ENCODE assay signal across 1 cellular context in the genomic region with DNA sequence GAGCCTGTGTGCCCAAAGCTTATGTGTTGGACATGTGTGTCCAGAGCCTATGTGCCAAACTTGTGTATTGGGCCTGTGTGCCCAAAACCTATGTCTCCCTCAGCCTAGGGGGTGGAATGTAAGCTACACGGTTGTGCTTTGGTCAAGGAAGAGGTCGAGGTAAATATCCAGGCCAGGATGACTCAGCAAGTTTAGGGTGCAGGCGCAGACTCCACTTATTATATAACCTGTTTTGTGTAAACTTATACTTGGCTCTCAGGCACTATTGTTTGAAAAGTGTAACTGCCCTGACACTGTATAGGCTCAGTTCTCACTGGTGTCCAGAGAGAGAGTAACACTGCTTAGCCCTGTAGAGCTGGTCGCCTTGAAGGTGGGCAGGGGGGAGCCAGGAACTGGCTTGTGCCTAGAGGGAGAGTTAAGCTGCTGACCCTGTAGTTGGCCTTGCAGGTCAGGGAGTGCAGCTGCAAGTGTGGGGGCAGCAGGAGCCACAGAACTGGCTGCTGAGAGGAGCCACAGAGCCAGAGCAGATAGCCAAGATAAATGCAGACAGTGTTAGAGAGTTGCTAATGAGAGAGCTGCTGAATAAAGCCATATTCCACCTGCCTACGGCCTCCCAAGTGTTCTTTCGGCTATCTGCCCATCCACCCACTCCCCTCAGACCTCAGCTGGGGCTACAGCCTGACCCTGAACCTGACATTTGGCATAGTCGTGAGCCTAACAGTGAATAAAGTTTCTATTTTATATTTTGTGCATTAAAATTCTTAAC.
TF ChIP-seq lines count a peak whose summit lies in the region.

No MANE protein-coding gene starts in this region.

TF ChIP-seq in SK-N-SH, 30 proteins besides CTCF, POLR2A, EP300 and RAD21:
- TF ChIP-seq, protein P1, sequence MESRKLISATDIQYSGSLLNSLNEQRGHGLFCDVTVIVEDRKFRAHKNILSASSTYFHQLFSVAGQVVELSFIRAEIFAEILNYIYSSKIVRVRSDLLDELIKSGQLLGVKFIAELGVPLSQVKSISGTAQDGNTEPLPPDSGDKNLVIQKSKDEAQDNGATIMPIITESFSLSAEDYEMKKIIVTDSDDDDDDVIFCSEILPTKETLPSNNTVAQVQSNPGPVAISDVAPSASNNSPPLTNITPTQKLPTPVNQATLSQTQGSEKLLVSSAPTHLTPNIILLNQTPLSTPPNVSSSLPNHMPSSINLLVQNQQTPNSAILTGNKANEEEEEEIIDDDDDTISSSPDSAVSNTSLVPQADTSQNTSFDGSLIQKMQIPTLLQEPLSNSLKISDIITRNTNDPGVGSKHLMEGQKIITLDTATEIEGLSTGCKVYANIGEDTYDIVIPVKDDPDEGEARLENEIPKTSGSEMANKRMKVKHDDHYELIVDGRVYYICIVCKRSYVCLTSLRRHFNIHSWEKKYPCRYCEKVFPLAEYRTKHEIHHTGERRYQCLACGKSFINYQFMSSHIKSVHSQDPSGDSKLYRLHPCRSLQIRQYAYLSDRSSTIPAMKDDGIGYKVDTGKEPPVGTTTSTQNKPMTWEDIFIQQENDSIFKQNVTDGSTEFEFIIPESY (IDR thresholded peaks at IDR 0.05; ENCODE audit: borderline replicate concordance, low read depth): no peak
- TF ChIP-seq SIN3A (IDR thresholded peaks at IDR 0.05; ENCODE audit: borderline replicate concordance, low read depth, low read length): no peak
